ENCODE assay signal across 30 cellular contexts in the genomic region with DNA sequence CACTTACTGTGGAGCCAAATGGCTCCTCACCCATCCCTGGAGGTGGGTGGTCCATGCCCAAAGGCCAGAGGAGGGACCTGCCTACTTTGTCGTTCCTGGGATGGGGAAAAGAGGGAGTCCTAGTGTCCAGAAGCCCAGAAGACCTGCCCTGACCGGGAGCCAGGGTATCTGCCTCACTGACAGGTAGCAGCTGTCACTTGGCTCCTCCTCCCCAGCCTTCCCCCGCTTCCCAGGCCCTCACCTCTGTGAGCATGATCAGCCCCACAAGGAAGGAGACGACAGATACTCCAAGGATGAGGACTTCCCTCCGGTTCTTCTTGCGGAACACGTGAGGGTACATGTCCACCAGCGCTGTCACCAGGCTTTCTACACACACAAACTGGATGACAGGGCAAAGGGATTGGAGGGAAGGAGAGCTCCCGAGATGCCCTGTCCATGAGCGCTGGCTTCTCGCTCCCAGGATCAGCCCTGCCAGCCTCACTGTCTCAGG. TPM values are rescaled to one million over a fixed set of nuclear protein-coding genes. Genes with fewer than 3 reads are reported as not detected.
"Had no signal": no experiment of that assay in that cellular context is flagged by ENCODE, and none has a peak within 500 bp of the region (broad histone marks: within the 10 kb centered on the region; RNA-seq: fewer than 3 reads in every experiment).

No MANE protein-coding gene starts in this region.

- H3K4me2 ChIP-seq: hepatocyte, neural progenitor cell had no signal

- H2AFZ ChIP-seq: hepatocyte, neural progenitor cell had no signal

- H3K9me3 Mint-ChIP-seq: mesothelial cell of epicardium; naive B cell; natural killer cell; nephron progenitor cell; stimulated activated effector memory CD8-positive, alpha-beta T cell treated with anti-CD3 and anti-CD28 coated beads, Interleukin-12 subunit alpha, Interleukin-12 subunit beta, amount 100 ng/mL, for 72 hours; stimulated activated naive CD8-positive, alpha-beta T cell treated with anti-CD3 and anti-CD28 coated beads, Interleukin-15, Interleukin-2, amounts not matched to agents 100 ng/mL and 50 ng/mL, for 24 hours had no signal

- ATAC-seq: heart right ventricle; left cardiac atrium; left lung; lower lobe of right lung; natural killer cell; right cardiac atrium; sciatic nerve; stimulated activated effector memory CD8-positive, alpha-beta T cell treated with anti-CD3 and anti-CD28 coated beads, Interleukin-12 subunit alpha, Interleukin-12 subunit beta, amount 100 ng/mL, for 72 hours; upper lobe of right lung had no signal

- H3K27me3 ChIP-seq: heart right ventricle, hepatocyte, ovary, upper lobe of right lung had no signal

- DNase-seq: heart right ventricle; kidney glomerular epithelial cell; left cardiac atrium; left lung; lower lobe of right lung; mammary epithelial cell; mesenchymal stem cell; naive B cell; natural killer cell; nephron progenitor cell; ovary; retina; right cardiac atrium; stimulated activated CD4-positive, alpha-beta T cell treated with anti-CD3 and anti-CD28 coated beads, Interleukin-4, amount 100 ng/mL, for 24 hours; stimulated activated naive CD4-positive, alpha-beta T cell; trophoblast cell had no signal

- H3K9me3 ChIP-seq: heart right ventricle, left lung, lower lobe of right lung, ovary, prostate gland, suprapubic skin, thoracic aorta, tibial artery, upper lobe of right lung had no signal

- H3K9ac ChIP-seq: neural progenitor cell had no signal

- H3K4me3 Mint-ChIP-seq: mesothelial cell of epicardium; naive B cell; natural killer cell; nephron progenitor cell; neural progenitor cell; stimulated activated effector memory CD8-positive, alpha-beta T cell treated with anti-CD3 and anti-CD28 coated beads, Interleukin-12 subunit alpha, Interleukin-12 subunit beta, amount 100 ng/mL, for 72 hours; stimulated activated naive CD8-positive, alpha-beta T cell treated with anti-CD3 and anti-CD28 coated beads, Interleukin-15, Interleukin-2, amounts not matched to agents 100 ng/mL and 50 ng/mL, for 24 hours had no signal

- H3K27ac Mint-ChIP-seq: mesothelial cell of epicardium; naive B cell; natural killer cell; nephron progenitor cell; neural progenitor cell; stimulated activated effector memory CD8-positive, alpha-beta T cell treated with anti-CD3 and anti-CD28 coated beads, Interleukin-12 subunit alpha, Interleukin-12 subunit beta, amount 100 ng/mL, for 72 hours; stimulated activated naive CD8-positive, alpha-beta T cell treated with anti-CD3 and anti-CD28 coated beads, Interleukin-15, Interleukin-2, amounts not matched to agents 100 ng/mL and 50 ng/mL, for 24 hours had no signal

- H3K36me3 Mint-ChIP-seq: mesothelial cell of epicardium; naive B cell; natural killer cell; neural progenitor cell; stimulated activated effector memory CD8-positive, alpha-beta T cell treated with anti-CD3 and anti-CD28 coated beads, Interleukin-12 subunit alpha, Interleukin-12 subunit beta, amount 100 ng/mL, for 72 hours had no signal

- H3K36me3 ChIP-seq: heart right ventricle, left lung, lower lobe of right lung, neural progenitor cell, ovary, prostate gland, suprapubic skin, thoracic aorta, tibial artery, upper lobe of right lung had no signal

- H3K4me3 ChIP-seq: heart right ventricle, hepatocyte, left lung, lower lobe of right lung, neural progenitor cell, ovary, prostate gland, skin epidermis, suprapubic skin, thoracic aorta, tibial artery, upper lobe of right lung had no signal

- H3K27ac ChIP-seq: heart right ventricle, hepatocyte, left lung, lower lobe of right lung, neural progenitor cell, ovary, prostate gland, skin epidermis, suprapubic skin, thoracic aorta, tibial artery, upper lobe of right lung had no signal

- H3K27me3 Mint-ChIP-seq: stimulated activated naive CD8-positive, alpha-beta T cell treated with anti-CD3 and anti-CD28 coated beads, Interleukin-15, Interleukin-2, amounts not matched to agents 100 ng/mL and 50 ng/mL, for 24 hours had no signal

- H3K4me1 Mint-ChIP-seq: naive B cell had no signal

- H3K79me2 ChIP-seq: hepatocyte had no signal

- H3K4me1 ChIP-seq: left lung, lower lobe of right lung, prostate gland, suprapubic skin, upper lobe of right lung had no signal

RNA-seq across cellular contexts. Expression of gene SLC6A12, which starts 9.8 kb away (rescaled TPM):
- polyA plus RNA-seq: keratinocyte, mammary epithelial cell had no signal

RNA-seq across cellular contexts. Expression of gene SLC6A13, which starts 38.8 kb away (rescaled TPM):
- total RNA-seq: mononuclear cell, suprapubic skin had no signal
- polyA plus RNA-seq: mammary epithelial cell had no signal
